ENCODE assay signal across 2 cellular contexts in the genomic region with DNA sequence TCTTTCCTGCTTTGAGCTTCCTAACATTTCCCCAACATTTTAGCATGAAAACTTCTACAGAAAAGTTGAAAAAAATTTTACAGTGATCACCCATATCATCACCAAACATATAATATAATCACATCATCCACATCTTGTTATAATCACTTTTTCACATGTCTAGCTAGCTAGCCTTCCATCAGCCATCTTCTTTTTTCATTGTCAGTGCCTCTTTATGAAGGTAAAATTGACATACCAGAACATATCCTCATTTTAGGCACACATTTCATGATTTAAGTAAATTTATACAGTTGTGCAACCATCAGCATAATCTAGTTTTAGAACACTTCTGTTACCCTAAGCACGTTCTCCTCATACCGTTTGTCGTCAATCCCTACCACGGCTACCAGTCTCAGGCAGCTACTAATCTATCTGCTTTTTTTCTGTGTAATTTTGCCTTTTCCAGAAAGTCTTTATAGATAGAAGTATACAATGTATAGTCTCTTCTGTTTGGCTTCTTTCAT.
A peak's percentile ranks its signal among the peaks of the same experiment; 100 is the strongest.
TF ChIP-seq lines count a peak whose summit lies in the region.

No MANE protein-coding gene starts in this region.

TF ChIP-seq in HepG2, 621 proteins besides CTCF, POLR2A, EP300 and RAD21 (continued from another document):
- TF ChIP-seq, protein P1, sequence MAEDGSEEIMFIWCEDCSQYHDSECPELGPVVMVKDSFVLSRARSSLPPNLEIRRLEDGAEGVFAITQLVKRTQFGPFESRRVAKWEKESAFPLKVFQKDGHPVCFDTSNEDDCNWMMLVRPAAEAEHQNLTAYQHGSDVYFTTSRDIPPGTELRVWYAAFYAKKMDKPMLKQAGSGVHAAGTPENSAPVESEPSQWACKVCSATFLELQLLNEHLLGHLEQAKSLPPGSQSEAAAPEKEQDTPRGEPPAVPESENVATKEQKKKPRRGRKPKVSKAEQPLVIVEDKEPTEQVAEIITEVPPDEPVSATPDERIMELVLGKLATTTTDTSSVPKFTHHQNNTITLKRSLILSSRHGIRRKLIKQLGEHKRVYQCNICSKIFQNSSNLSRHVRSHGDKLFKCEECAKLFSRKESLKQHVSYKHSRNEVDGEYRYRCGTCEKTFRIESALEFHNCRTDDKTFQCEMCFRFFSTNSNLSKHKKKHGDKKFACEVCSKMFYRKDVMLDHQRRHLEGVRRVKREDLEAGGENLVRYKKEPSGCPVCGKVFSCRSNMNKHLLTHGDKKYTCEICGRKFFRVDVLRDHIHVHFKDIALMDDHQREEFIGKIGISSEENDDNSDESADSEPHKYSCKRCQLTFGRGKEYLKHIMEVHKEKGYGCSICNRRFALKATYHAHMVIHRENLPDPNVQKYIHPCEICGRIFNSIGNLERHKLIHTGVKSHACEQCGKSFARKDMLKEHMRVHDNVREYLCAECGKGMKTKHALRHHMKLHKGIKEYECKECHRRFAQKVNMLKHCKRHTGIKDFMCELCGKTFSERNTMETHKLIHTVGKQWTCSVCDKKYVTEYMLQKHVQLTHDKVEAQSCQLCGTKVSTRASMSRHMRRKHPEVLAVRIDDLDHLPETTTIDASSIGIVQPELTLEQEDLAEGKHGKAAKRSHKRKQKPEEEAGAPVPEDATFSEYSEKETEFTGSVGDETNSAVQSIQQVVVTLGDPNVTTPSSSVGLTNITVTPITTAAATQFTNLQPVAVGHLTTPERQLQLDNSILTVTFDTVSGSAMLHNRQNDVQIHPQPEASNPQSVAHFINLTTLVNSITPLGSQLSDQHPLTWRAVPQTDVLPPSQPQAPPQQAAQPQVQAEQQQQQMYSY (CRISPR knock-in tag; IDR thresholded peaks at IDR 0.05) = no peak
- TF ChIP-seq, protein P2, sequence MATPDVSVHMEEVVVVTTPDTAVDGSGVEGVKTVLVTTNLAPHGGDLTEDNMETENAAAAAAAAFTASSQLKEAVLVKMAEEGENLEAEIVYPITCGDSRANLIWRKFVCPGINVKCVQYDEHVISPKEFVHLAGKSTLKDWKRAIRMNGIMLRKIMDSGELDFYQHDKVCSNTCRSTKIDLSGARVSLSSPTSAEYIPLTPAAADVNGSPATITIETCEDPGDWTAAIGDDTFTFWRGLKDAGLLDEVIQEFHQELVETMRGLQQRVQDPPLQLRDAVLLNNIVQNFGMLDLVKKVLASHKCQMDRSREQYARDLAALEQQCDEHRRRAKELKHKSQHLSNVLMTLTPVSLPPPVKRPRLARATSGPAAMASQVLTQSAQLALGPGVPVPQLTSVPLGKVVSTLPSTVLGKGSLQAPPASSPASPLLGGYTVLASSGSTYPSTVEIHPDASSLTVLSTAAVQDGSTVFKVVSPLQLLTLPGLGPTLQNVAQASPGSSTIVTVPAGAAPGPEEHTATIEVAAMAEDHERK (CRISPR knock-in tag; IDR thresholded peaks at IDR 0.05; ENCODE audit: low read depth) = no peak

TF ChIP-seq in K562, 482 proteins besides CTCF, POLR2A, EP300 and RAD21 (continued from another document):
- TF ChIP-seq MAFK (IDR thresholded peaks at IDR 0.05; ENCODE audit: low read length) = peak; percentile 23; the same call in 1 of the 2 replicates
- 0 out of 2 replicates have a peak, but pooled peaks have one; percentile 11 for TF ChIP-seq ZNF197 (CRISPR knock-in tag; IDR thresholded peaks at IDR 0.05; ENCODE audit: low read depth)
- TF ChIP-seq ZNF75A (CRISPR knock-in tag; IDR thresholded peaks at IDR 0.05) = no peak
- 0 out of 2 replicates have a peak, but pooled peaks have one; percentile 2 for TF ChIP-seq ATF7 (IDR thresholded peaks at IDR 0.05)
- TF ChIP-seq MECOM (CRISPR knock-in tag; IDR thresholded peaks at IDR 0.05) = peak; percentile 59; the same call in 1 of the 2 replicates
- TF ChIP-seq, protein P3, sequence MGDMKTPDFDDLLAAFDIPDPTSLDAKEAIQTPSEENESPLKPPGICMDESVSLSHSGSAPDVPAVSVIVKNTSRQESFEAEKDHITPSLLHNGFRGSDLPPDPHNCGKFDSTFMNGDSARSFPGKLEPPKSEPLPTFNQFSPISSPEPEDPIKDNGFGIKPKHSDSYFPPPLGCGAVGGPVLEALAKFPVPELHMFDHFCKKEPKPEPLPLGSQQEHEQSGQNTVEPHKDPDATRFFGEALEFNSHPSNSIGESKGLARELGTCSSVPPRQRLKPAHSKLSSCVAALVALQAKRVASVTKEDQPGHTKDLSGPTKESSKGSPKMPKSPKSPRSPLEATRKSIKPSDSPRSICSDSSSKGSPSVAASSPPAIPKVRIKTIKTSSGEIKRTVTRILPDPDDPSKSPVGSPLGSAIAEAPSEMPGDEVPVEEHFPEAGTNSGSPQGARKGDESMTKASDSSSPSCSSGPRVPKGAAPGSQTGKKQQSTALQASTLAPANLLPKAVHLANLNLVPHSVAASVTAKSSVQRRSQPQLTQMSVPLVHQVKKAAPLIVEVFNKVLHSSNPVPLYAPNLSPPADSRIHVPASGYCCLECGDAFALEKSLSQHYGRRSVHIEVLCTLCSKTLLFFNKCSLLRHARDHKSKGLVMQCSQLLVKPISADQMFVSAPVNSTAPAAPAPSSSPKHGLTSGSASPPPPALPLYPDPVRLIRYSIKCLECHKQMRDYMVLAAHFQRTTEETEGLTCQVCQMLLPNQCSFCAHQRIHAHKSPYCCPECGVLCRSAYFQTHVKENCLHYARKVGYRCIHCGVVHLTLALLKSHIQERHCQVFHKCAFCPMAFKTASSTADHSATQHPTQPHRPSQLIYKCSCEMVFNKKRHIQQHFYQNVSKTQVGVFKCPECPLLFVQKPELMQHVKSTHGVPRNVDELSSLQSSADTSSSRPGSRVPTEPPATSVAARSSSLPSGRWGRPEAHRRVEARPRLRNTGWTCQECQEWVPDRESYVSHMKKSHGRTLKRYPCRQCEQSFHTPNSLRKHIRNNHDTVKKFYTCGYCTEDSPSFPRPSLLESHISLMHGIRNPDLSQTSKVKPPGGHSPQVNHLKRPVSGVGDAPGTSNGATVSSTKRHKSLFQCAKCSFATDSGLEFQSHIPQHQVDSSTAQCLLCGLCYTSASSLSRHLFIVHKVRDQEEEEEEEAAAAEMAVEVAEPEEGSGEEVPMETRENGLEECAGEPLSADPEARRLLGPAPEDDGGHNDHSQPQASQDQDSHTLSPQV (IDR thresholded peaks at IDR 0.05) = 0 out of 2 replicates have a peak, but pooled peaks have one; percentile 39
- 0 out of 2 replicates have a peak, but pooled peaks have one; percentile 26 for TF ChIP-seq MYBL2 (IDR thresholded peaks at IDR 0.05; ENCODE audit: low read depth)
- TF ChIP-seq MYBL2 (CRISPR knock-in tag; IDR thresholded peaks at IDR 0.05; ENCODE audit: borderline replicate concordance) = no peak
- no peak for TF ChIP-seq NELFE (IDR thresholded peaks at IDR 0.05; ENCODE audit: insufficient read depth, insufficient read length)
- TF ChIP-seq, protein P4, sequence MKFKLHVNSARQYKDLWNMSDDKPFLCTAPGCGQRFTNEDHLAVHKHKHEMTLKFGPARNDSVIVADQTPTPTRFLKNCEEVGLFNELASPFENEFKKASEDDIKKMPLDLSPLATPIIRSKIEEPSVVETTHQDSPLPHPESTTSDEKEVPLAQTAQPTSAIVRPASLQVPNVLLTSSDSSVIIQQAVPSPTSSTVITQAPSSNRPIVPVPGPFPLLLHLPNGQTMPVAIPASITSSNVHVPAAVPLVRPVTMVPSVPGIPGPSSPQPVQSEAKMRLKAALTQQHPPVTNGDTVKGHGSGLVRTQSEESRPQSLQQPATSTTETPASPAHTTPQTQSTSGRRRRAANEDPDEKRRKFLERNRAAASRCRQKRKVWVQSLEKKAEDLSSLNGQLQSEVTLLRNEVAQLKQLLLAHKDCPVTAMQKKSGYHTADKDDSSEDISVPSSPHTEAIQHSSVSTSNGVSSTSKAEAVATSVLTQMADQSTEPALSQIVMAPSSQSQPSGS (CRISPR knock-in tag; IDR thresholded peaks at IDR 0.05) = no peak
